In the genomic region with DNA sequence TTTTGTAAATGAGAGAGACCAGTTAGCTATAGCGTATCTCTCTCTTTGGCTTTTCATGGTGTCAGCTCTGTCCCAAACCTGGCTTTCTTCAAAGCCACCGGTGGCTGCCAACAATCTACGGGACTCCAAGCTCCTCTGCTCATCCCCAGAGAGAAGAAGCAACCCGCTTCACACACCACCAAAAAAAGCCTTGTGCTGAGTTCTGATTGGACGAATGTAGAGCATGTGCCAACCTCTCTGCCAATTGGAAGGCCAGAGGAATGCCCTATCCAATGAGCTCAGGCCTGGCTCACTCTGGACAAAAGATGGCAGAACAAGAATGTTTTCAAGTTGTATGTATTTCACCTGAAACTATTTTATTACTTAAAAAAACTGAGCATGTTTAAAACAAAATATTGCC, we compare ENCODE assay signal across 18 cellular contexts.
"Had no signal": no experiment of that assay in that cellular context is flagged by ENCODE, and none has a peak within 500 bp of the region (broad histone marks: within the 10 kb centered on the region; RNA-seq: fewer than 3 reads in every experiment).

No MANE protein-coding gene starts in this region.

- DNase-seq: effector memory CD8-positive, alpha-beta T cell; esophagus squamous epithelium; foreskin fibroblast; glutamatergic neuron; islet precursor cell; mammary epithelial cell; mucosa of descending colon; naive thymus-derived CD8-positive, alpha-beta T cell; posterior cingulate gyrus; sigmoid colon; stimulated activated naive CD4-positive, alpha-beta T cell; stomach; substantia nigra; uterus had no signal

- ATAC-seq: effector memory CD8-positive, alpha-beta T cell; gastroesophageal sphincter; left lobe of liver; mucosa of descending colon; naive thymus-derived CD8-positive, alpha-beta T cell had no signal

- H3K27ac ChIP-seq: esophagus squamous epithelium, gastroesophageal sphincter, neutrophil, sigmoid colon, skin epidermis, stomach, uterus had no signal

- H3K36me3 ChIP-seq: esophagus squamous epithelium, gastroesophageal sphincter, neutrophil, sigmoid colon, stomach, uterus had no signal

- H3K27me3 ChIP-seq: uterus had no signal

- H3K4me3 ChIP-seq: esophagus squamous epithelium, gastroesophageal sphincter, mucosa of descending colon, sigmoid colon, skin epidermis, stomach, uterus had no signal

- H3K4me1 ChIP-seq: esophagus squamous epithelium, gastroesophageal sphincter, sigmoid colon, stomach, uterus had no signal

- H3K9me3 ChIP-seq: esophagus squamous epithelium, gastroesophageal sphincter, mucosa of descending colon, neutrophil, sigmoid colon, stomach, uterus had no signal
